Comparison of ENCODE assay signal across 9 cellular contexts in the genomic region with DNA sequence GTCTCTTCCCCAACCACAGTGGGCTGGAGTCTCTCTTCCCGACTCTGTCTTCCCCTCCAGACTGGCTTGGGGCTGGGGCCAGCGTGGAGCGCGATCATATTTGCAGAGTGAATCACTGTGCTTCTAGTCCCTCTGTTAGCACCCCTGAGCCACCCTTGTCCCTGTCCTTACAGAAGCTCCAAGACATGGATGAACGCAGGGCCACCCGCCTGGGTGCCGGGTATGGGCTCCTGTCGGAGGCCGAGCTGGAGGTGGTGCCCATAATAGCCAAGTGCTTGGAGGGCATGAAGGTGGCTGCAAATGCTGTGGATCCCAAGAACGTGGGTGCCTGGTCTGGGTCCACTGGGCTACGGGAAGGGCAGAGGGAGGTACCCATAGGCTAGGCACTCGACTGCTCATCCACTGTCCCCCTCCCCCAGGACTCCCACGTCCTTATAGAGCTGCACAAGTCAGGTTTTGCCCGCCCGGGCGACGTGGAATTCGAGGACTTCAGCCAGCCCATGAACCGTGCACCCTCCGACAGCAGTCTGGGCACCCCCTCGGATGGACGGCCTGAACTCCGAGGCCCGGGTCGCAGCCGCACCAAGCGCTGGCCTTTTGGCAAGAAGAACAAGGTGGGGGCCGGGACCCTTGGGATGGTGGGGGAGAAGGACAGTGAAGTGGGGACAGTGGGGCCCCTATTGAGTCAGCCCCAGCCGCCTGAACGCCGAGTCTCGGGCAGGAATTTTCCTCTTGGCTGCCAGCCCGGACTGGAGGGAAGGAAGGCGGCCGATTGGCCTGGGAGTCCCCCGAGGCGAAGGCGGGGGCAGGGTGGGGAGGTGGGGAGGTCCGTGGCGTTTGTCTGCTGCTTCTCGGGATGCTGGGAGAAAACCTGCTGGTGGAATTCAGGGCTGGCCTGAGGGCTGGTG. TPM values are rescaled to one million over a fixed set of nuclear protein-coding genes. Genes with fewer than 3 reads are reported as not detected.
DNase-seq lines count a peak whose midpoint lies in the region; ATAC-seq and TF ChIP-seq lines count a peak whose summit lies in the region.
"Had no signal": no experiment of that assay in that cellular context is flagged by ENCODE, and none has a peak within 500 bp of the region (broad histone marks: within the 10 kb centered on the region; RNA-seq: fewer than 3 reads in every experiment).

No MANE protein-coding gene starts in this region.

- peak overlapping the region; percentile 24 for H3K4me3 Mint-ChIP-seq in activated T-cell treated with anti-CD3 and anti-CD28 coated beads, Interleukin-2, amount 50 U/mL, for 4 hours

- H3K27ac ChIP-seq in coronary artery (peak overlapping the region; percentile 77 to 96), lung (ENCODE audit: low read depth in 1 of 2, low read length in 1 of 2) (peak overlapping the region; percentile 81), upper lobe of right lung (peak overlapping the region; percentile 47)

- H3K9me3 ChIP-seq in lung (ENCODE audit: control insufficient read depth in 2 of 2, insufficient read depth in 1 of 2, low read length in 1 of 2) (no peaks in the 10 kb centered on the region), upper lobe of right lung (no peaks in the 10 kb centered on the region)

- H3K27me3 ChIP-seq in lung (ENCODE audit: control insufficient read depth, insufficient read depth) (no peaks in the 10 kb centered on the region), upper lobe of right lung (no peaks in the 10 kb centered on the region)

- H3K27me3 Mint-ChIP-seq in activated T-cell treated with anti-CD3 and anti-CD28 coated beads, Interleukin-2, amount 50 U/mL, for 4 hours (ENCODE audit: low read depth), result no peaks in the 10 kb centered on the region

- H3K4me3 ChIP-seq in coronary artery, result peak overlapping the region; percentile 62
- H3K4me3 ChIP-seq in lung, result no peak overlapping the region
- H3K4me3 ChIP-seq in upper lobe of right lung, result peak overlapping the region; percentile 25

- 35 to 59% methylated on average over 40 to 41 of the region's 41 CpGs for WGBS in lung, 2 donors

- peaks cover 7% of the 10 kb centered on the region for H3K4me1 Mint-ChIP-seq in activated T-cell treated with anti-CD3 and anti-CD28 coated beads, Interleukin-2, amount 50 U/mL, for 4 hours (ENCODE audit: low read depth)

- no peak for ATAC-seq in activated T-cell treated with anti-CD3 and anti-CD28 coated beads, Interleukin-2, amount 50 U/mL, for 4 hours
- ATAC-seq in lung (ENCODE audit: insufficient read depth, low FRiP score), result peak; percentile 62
- peak; percentile 82 for ATAC-seq in upper lobe of right lung
- no peak for ATAC-seq in HG02938 (IDR thresholded peaks at IDR 0.05; ENCODE audit: unreplicated experiment)
- ATAC-seq in GM21360 (IDR thresholded peaks at IDR 0.05; ENCODE audit: unreplicated experiment), result no peak
- no peak for ATAC-seq in HG02763 (IDR thresholded peaks at IDR 0.05; ENCODE audit: unreplicated experiment)

- no peaks in the 10 kb centered on the region for H3K9me3 Mint-ChIP-seq in activated T-cell treated with anti-CD3 and anti-CD28 coated beads, Interleukin-2, amount 50 U/mL, for 4 hours

- DNase-seq in activated T-cell treated with anti-CD3 and anti-CD28 coated beads, Interleukin-2, amount 50 U/mL, for 4 hours, result no peak
- no peak for DNase-seq in activated T-cell treated with anti-CD3 and anti-CD28 coated beads, Interleukin-2, amount 50 U/mL, for 48 hours
- DNase-seq in coronary artery (ENCODE audit: low spot score) (peak; percentile 96), lung (ENCODE audit: low spot score) (peak; percentile 93), upper lobe of right lung (peak; percentile 91)
- DNase-seq: DND-41 had no signal

- intact Hi-C loops in upper lobe of right lung (cut with DNase I), result no loop called here

- H3K36me3 ChIP-seq in lung (ENCODE audit: control insufficient read depth in 2 of 2, insufficient read depth in 2 of 2, low read length in 2 of 2) (peaks cover 21 to 24% of the 10 kb centered on the region in 2 donors), upper lobe of right lung (peaks cover 60% of the 10 kb centered on the region)

- TF ChIP-seq CTCF in coronary artery (IDR thresholded peaks at IDR 0.05), result no peak
- no peak for TF ChIP-seq CTCF in lung (IDR thresholded peaks at IDR 0.05; ENCODE audit: control extremely low read depth, extremely low read depth)
- TF ChIP-seq CTCF in upper lobe of right lung (IDR thresholded peaks at IDR 0.05), result no peak

- peaks cover 34% of the 10 kb centered on the region for H3K36me3 Mint-ChIP-seq in activated T-cell treated with anti-CD3 and anti-CD28 coated beads, Interleukin-2, amount 50 U/mL, for 4 hours (ENCODE audit: insufficient read depth)

- H3K4me1 ChIP-seq in lung (ENCODE audit: control insufficient read depth in 2 of 2, insufficient read depth in 2 of 2, low read length in 2 of 2) (peaks cover 0 to 3% of the 10 kb centered on the region in 2 donors), upper lobe of right lung (peaks cover 32% of the 10 kb centered on the region)

RNA-seq across cellular contexts. Expression of a gene that starts 5.2 kb away (rescaled TPM):
- total RNA-seq in activated T-cell treated with anti-CD3 and anti-CD28 coated beads, Interleukin-2, amount 50 U/mL, for 4 hours, result 10 to 100 TPM; 31.8 to 40.2 (median 37.4) TPM
- 10 to 100 TPM; 60.8 to 82.2 TPM for total RNA-seq in lung
- 10 to 100 TPM; 77.4 to 97.3 TPM for polyA plus RNA-seq in lung
- total RNA-seq in upper lobe of right lung, result 88.1 TPM

RNA-seq across cellular contexts. Expression of a gene that starts 7.3 kb away (rescaled TPM):
- 10 to 100 TPM; 60.4 to 86.3 (median 78.6) TPM for total RNA-seq in activated T-cell treated with anti-CD3 and anti-CD28 coated beads, Interleukin-2, amount 50 U/mL, for 4 hours
- 10 to 100 TPM; 33.5 to 89.4 TPM for total RNA-seq in lung
- polyA plus RNA-seq in lung, result 10 to 100 TPM; 97.6 to 98.0 TPM
- 81.2 TPM for total RNA-seq in upper lobe of right lung

RNA-seq across cellular contexts. Expression of a gene that starts 22.6 kb away (rescaled TPM):
- 10 to 100 TPM; 24.6 to 27.8 (median 27.4) TPM for total RNA-seq in activated T-cell treated with anti-CD3 and anti-CD28 coated beads, Interleukin-2, amount 50 U/mL, for 4 hours
- total RNA-seq in lung (10 to 100 TPM; 16.6 to 30.6 TPM), upper lobe of right lung (26.0 TPM)
- 10 to 100 TPM; 21.2 to 24.2 TPM for polyA plus RNA-seq in lung

RNA-seq across cellular contexts. Expression of a gene that starts 24.2 kb away (rescaled TPM):
- 1 to 10 TPM; 6.5 to 7.4 (median 6.7) TPM for total RNA-seq in activated T-cell treated with anti-CD3 and anti-CD28 coated beads, Interleukin-2, amount 50 U/mL, for 4 hours
- total RNA-seq in lung (1,000 to 10,000 TPM; 1,072 to 1,612 TPM), upper lobe of right lung (1,129 TPM)
- polyA plus RNA-seq in lung, result 1,000 to 10,000 TPM in 1 of 2 donors, 100 to 1,000 TPM in 1; 613 to 1,433 TPM

RNA-seq across cellular contexts. Expression of a gene that starts 27.9 kb away (rescaled TPM):
- total RNA-seq in activated T-cell treated with anti-CD3 and anti-CD28 coated beads, Interleukin-2, amount 50 U/mL, for 4 hours, result 10 to 100 TPM; 65.7 to 75.6 (median 70.7) TPM
- 10 to 100 TPM; 15.4 to 28.4 TPM for total RNA-seq in lung
- 10 to 100 TPM in 1 of 2 donors, 1 to 10 TPM in 1; 8.7 to 60.8 TPM for polyA plus RNA-seq in lung
- 31.6 TPM for total RNA-seq in upper lobe of right lung

Comparison
In these comparisons a context has a peak if more than half of its experiments do, and no peak if none do; other contexts are left out.
1. ATAC-seq: peak in lung (single experiment) and upper lobe of right lung (single experiment); none in activated T-cell treated with anti-CD3 and anti-CD28 coated beads, Interleukin-2, amount 50 U/mL, for 4 hours (0 of 2), HG02938 (single experiment), GM21360 (single experiment) and HG02763 (single experiment).
2. DNase-seq: peak in coronary artery (single experiment), lung (single experiment) and upper lobe of right lung (single experiment); none in activated T-cell treated with anti-CD3 and anti-CD28 coated beads, Interleukin-2, amount 50 U/mL, for 4 hours (single experiment) and activated T-cell treated with anti-CD3 and anti-CD28 coated beads, Interleukin-2, amount 50 U/mL, for 48 hours (0 of 2).
3. Peak in every context shown above with its lines, with median percentiles within 50 percentile points of each other: H3K27ac ChIP-seq.